Comparison of ENCODE assay signal across 8 cellular contexts in the genomic region with DNA sequence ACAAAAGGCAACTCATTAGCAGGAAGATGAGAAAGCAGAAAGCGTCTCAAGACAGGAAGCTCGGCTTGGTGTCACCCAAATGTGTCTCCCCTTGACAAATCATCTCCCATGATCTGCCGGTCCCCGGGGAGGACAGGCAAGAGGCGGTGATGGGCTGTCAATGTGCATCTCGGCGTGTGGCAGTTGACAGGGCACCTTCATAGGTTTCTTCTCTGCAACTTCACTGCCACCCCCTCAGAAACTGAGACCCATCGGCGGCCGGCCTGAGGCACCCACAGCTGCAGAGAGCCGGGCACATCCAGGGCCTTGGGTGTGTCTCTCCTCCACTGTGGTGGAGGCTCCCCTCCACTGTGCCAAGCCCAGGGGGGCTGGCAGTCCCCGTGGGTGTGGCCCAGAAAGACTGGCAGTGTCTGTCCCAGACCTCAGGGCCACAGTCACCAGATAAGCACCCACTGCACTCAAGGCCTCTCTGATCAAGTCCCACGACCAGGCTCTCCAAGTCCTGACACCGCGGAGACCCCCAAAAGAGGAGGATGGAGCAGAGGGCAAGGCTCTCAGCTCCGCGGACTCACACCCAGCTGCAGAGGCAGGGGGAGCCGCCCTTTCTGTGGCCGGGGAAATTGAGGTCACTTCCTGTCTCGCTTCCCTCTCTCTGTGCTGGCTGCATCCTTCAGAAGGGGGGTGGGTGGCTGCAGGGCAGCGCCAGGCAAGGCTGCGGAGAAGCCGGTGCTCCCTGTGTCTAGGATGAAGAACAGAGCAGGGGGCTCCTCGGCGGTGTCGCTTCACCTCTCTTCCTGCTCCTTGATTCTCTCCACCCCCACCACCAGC. TPM values are rescaled to one million over a fixed set of nuclear protein-coding genes. Genes with fewer than 3 reads are reported as not detected.
DNase-seq lines count a peak whose midpoint lies in the region; ATAC-seq and TF ChIP-seq lines count a peak whose summit lies in the region.

No MANE protein-coding gene starts in this region.

- peak overlapping the region; percentile 92 for H3K4me3 Mint-ChIP-seq in memory B cell

- TF ChIP-seq POLR2A in GM18526 (IDR thresholded peaks at IDR 0.05; ENCODE audit: extremely low read depth, insufficient read length): peak; percentile 82

- H3K27me3 Mint-ChIP-seq in memory B cell: no peaks in the 10 kb centered on the region

- peak overlapping the region; percentile 96 to 98 for H3K27ac Mint-ChIP-seq in activated naive CD4-positive, alpha-beta T cell treated with anti-CD3 and anti-CD28 coated beads, Interleukin-2, amount 50 U/mL, for 72 hours
- peak overlapping the region; percentile 92 for H3K27ac Mint-ChIP-seq in memory B cell

- no peaks in the 10 kb centered on the region for H3K9me3 Mint-ChIP-seq in activated naive CD4-positive, alpha-beta T cell treated with anti-CD3 and anti-CD28 coated beads, Interleukin-2, amount 50 U/mL, for 72 hours
- H3K9me3 Mint-ChIP-seq in memory B cell: no peaks in the 10 kb centered on the region

- H3K36me3 Mint-ChIP-seq in activated naive CD4-positive, alpha-beta T cell treated with anti-CD3 and anti-CD28 coated beads, Interleukin-2, amount 50 U/mL, for 72 hours: no peaks in the 10 kb centered on the region
- no peaks in the 10 kb centered on the region for H3K36me3 Mint-ChIP-seq in memory B cell

- peaks cover 29% of the 10 kb centered on the region for H3K4me1 Mint-ChIP-seq in memory B cell

- ATAC-seq in HG03045 (IDR thresholded peaks at IDR 0.05; ENCODE audit: unreplicated experiment) (peak; percentile 94), memory B cell (ENCODE audit: low read depth) (peak; percentile 86)
- ATAC-seq in activated naive CD4-positive, alpha-beta T cell treated with anti-CD3 and anti-CD28 coated beads, Interleukin-2, amount 50 U/mL, for 72 hours: peak; percentile 90 to 94

- peak; percentile 95 for DNase-seq in SKM-1 treated with dmso at 0.1 percent for 144 hours (lab: John Stamatoyannopoulos, UW; ENCODE audit: unreplicated experiment)
- peak; percentile 76 to 85 for DNase-seq in activated naive CD4-positive, alpha-beta T cell treated with anti-CD3 and anti-CD28 coated beads, Interleukin-2, amount 50 U/mL, for 72 hours (ENCODE audit: low spot score in 2 of 2)
- DNase-seq in memory B cell (ENCODE audit: low spot score in 2 of 2): peak; percentile 81 to 82
- peak; percentile 68 to 76 for DNase-seq in stimulated activated CD8-positive, alpha-beta memory T cell treated with anti-CD3 and anti-CD28 coated beads, Interleukin-7, amount 100 ng/mL, for 48 hours (ENCODE audit: extremely low read depth in 1 of 2, low read depth in 1 of 2)
- no peak for DNase-seq in cortex of kidney (lab: John Stamatoyannopoulos, UW)
- no peak for DNase-seq in SK-N-DZ (ENCODE audit: low spot score)

RNA-seq across cellular contexts. Expression of a gene that starts 39.6 kb away (rescaled TPM):
- total RNA-seq in activated naive CD4-positive, alpha-beta T cell treated with anti-CD3 and anti-CD28 coated beads, Interleukin-2, amount 50 U/mL, for 72 hours: 100 to 1,000 TPM; 161 to 174 TPM
- 126 and 130 TPM in 2 replicates for polyA plus RNA-seq in SK-N-DZ (2014; cell fraction: cytosol; rRNA removed)
- 78.0 and 98.0 TPM in 2 replicates for polyA plus RNA-seq in SK-N-DZ (2014; cell fraction: nucleus; rRNA removed)

Comparison
In these comparisons a context has a peak if more than half of its experiments do, and no peak if none do; other contexts are left out.
1. DNase-seq: peak in SKM-1 treated with dmso at 0.1 percent for 144 hours (single experiment), activated naive CD4-positive, alpha-beta T cell treated with anti-CD3 and anti-CD28 coated beads, Interleukin-2, amount 50 U/mL, for 72 hours (2 of 2), memory B cell (2 of 2) and stimulated activated CD8-positive, alpha-beta memory T cell treated with anti-CD3 and anti-CD28 coated beads, Interleukin-7, amount 100 ng/mL, for 48 hours (2 of 2); none in cortex of kidney (single experiment) and SK-N-DZ (single experiment).
2. Peak in every context shown above with its lines, with median percentiles within 50 percentile points of each other: ATAC-seq.